ENCODE assay signal across 21 cellular contexts in the genomic region with DNA sequence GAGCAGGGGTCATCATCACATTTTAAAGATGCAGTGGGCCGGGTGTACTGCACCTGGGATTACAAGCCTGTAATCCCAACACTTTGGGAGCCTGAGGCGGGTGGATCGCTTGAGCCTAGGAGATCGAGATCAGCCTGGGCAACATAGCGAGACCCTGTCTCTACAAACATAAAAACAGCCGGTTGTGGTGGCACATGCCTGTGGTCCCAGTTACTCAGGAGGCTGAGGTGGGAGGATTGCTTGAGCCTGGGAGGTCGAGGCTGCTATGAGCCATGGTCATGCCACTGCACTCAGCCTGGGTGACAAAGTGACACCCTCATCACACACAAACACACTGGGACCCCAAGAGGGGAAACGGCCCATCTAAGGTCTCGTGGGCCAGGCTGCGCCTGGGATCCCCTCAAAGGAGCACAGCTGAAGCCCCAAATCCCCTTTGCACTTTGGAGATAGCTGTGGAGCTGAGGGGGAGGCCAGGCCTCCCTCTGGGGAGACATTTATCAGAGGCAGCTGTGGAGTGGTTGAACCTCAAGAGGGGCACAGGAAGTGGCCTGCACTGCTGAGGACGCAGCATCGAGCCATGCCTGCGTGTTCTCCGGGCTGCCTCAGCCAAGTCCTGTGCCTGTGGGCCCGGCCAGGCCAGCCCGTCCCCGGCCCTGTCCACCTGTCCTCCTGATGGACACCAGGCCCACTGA. TPM values are rescaled to one million over a fixed set of nuclear protein-coding genes. Genes with fewer than 3 reads are reported as not detected.
DNase-seq lines count a peak whose midpoint lies in the region; TF ChIP-seq lines count a peak whose summit lies in the region.
"Had no signal": no experiment of that assay in that cellular context is flagged by ENCODE, and none has a peak within 500 bp of the region (broad histone marks: within the 10 kb centered on the region; RNA-seq: fewer than 3 reads in every experiment).

No MANE protein-coding gene starts in this region.

- no peak overlapping the region for H2AFZ ChIP-seq in osteoblast (ENCODE audit: low read length)

- H3K27me3 ChIP-seq in left ventricle myocardium inferior (ENCODE audit: low read depth) (no peaks in the 10 kb centered on the region), osteoblast (ENCODE audit: insufficient read depth, low read length) (no peaks in the 10 kb centered on the region)
- H3K27me3 ChIP-seq: neutrophil, Peyer's patch, uterus had no signal

- TF ChIP-seq CTCF in left ventricle myocardium inferior (IDR thresholded peaks at IDR 0.05; ENCODE audit: borderline replicate concordance) (no peak), osteoblast (IDR thresholded peaks at IDR 0.05; ENCODE audit: extremely low read depth, low read depth, low read length) (no peak)

- no peaks in the 10 kb centered on the region for H3K9me3 ChIP-seq in left ventricle myocardium inferior (replicated peaks)
- no peaks in the 10 kb centered on the region for H3K9me3 ChIP-seq in osteoblast (ENCODE audit: low read depth, low read length)
- H3K9me3 ChIP-seq: Caco-2, HAP-1, neutrophil, Peyer's patch, uterus had no signal

- H3K4me1 ChIP-seq in left ventricle myocardium inferior (peaks cover 62% of the 10 kb centered on the region), osteoblast (ENCODE audit: insufficient read depth, low read length) (no peaks in the 10 kb centered on the region)
- H3K4me1 ChIP-seq: Caco-2, HAP-1 had no signal

- H3K36me3 ChIP-seq in left ventricle myocardium inferior (peaks cover 1% of the 10 kb centered on the region), osteoblast (ENCODE audit: insufficient read depth, low read length) (no peaks in the 10 kb centered on the region)
- H3K36me3 ChIP-seq: HAP-1, neutrophil, Peyer's patch, uterus had no signal

- H3K4me3 ChIP-seq in left ventricle myocardium inferior (no peak overlapping the region), osteoblast (ENCODE audit: insufficient read depth, low read length) (no peak overlapping the region)
- H3K4me3 ChIP-seq: HAP-1, Peyer's patch, uterus had no signal

- peaks cover 83% of the 10 kb centered on the region for H4K20me1 ChIP-seq in osteoblast (ENCODE audit: insufficient read depth, low read length)

- H3K79me2 ChIP-seq in osteoblast (ENCODE audit: insufficient read depth, low read length), result peaks cover 47% of the 10 kb centered on the region

- intact Hi-C loops in left ventricle myocardium inferior (cut with micrococcal nuclease), result no loop called here

- peak overlapping the region; percentile 30 for H3K27ac ChIP-seq in left ventricle myocardium inferior (replicated peaks)
- H3K27ac ChIP-seq in osteoblast (ENCODE audit: low read depth, low read length), result no peak overlapping the region
- no peak overlapping the region for H3K27ac ChIP-seq in substantia nigra (ENCODE audit: low read depth, low read length, poor library complexity, severe bottlenecking)
- H3K27ac ChIP-seq: neutrophil, Peyer's patch, uterus had no signal

- peak; percentile 14 for DNase-seq in GF-D8 (lab: John Stamatoyannopoulos, UW)
- DNase-seq in UCSD-AML1 (lab: John Stamatoyannopoulos, UW; ENCODE audit: unreplicated experiment), result peak; percentile 60
- peak; percentile 5 for DNase-seq in left ventricle myocardium inferior
- DNase-seq in osteoblast (ENCODE audit: insufficient read length, low spot score, missing footprints), result peak; percentile 82
- no peak for DNase-seq in NCI-H1436 (lab: John Stamatoyannopoulos, UW)
- no peak for DNase-seq in activated CD8-positive, alpha-beta memory T cell treated with anti-CD3 and anti-CD28 coated beads, Interleukin-2, amount 50 U/mL, for 48 hours
- no peak for DNase-seq in substantia nigra (lab: John Stamatoyannopoulos, UW)
- DNase-seq in NCI-H82 (lab: John Stamatoyannopoulos, UW), result no peak
- DNase-seq: activated CD4-positive, alpha-beta T cell treated with anti-CD3 and anti-CD28 coated beads, Interleukin-2, amount 50 U/mL, for 4 hours; activated naive CD4-positive, alpha-beta T cell treated with anti-CD3 and anti-CD28 coated beads for 36 hours; activated T-cell treated with anti-CD3 and anti-CD28 coated beads, Interleukin-2, amount 50 U/mL, for 24 hours; Caco-2; EL; hypothalamus; kidney glomerular epithelial cell; NCI-H1092; Peyer's patch; stimulated activated naive CD8-positive, alpha-beta T cell treated with anti-CD3 and anti-CD28 coated beads, Interleukin-15, amount 100 ng/mL, for 72 hours had no signal

- H3K4me2 ChIP-seq in osteoblast (ENCODE audit: insufficient read depth, low read length), result no peak overlapping the region

RNA-seq across cellular contexts. Expression of gene OSBPL5, which starts 27.5 kb away (rescaled TPM):
- total RNA-seq in left ventricle myocardium inferior (11.4 TPM), osteoblast (46.0 and 49.9 TPM in 2 replicates)

Comparison
In these comparisons a context has a peak if more than half of its experiments do, and no peak if none do; other contexts are left out.
1. DNase-seq: peak in GF-D8 (single experiment), UCSD-AML1 (single experiment), left ventricle myocardium inferior (single experiment) and osteoblast (single experiment); none in NCI-H1436 (single experiment), activated CD8-positive, alpha-beta memory T cell treated with anti-CD3 and anti-CD28 coated beads, Interleukin-2, amount 50 U/mL, for 48 hours (single experiment), substantia nigra (0 of 49) and NCI-H82 (single experiment).